In the genomic region with DNA sequence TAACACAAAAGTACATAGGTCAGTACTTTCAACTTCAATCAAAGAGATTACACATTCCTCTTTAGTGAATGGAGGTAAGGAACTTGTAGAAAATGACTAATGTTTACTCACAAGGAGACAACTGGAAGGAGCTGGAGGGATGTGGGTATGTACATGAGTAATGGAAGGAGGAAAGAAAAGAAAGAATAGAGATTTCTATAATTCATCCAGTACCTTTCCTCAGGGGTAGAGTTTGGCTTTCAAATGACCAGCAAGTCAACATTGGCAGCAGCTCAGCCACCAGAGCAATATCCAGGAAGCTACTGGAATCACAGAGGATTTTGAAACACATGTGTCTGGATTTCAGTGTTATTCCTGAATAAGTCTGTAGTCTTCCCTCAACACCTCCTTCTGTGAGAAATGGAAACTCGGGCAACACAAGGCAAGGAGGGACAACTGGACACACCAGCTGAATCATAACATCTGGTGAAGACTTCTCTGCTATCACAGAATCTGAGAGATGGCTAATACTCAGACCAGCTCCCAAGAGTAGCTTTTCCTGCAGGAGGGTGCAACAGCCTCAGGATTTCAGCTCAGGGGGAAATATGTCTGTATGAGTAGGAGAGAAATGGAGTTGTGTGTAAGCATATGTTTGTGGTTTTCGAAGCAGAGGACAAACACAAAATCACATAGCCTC, we compare ENCODE assay signal across 13 cellular contexts.
DNase-seq lines count a peak whose midpoint lies in the region; ATAC-seq and TF ChIP-seq lines count a peak whose summit lies in the region.
"Had no signal": no experiment of that assay in that cellular context is flagged by ENCODE, and none has a peak within 500 bp of the region (broad histone marks: within the 10 kb centered on the region; RNA-seq: fewer than 3 reads in every experiment).

No MANE protein-coding gene starts in this region.

- H3K27ac ChIP-seq in RWPE1 (peak overlapping the region; percentile 56; the same call in 1 of the 2 replicates), osteoblast (ENCODE audit: low read depth, low read length) (peak overlapping the region; percentile 63), esophagus muscularis mucosa (replicated peaks in 1 of 4) (peak overlapping the region in 1 of 4 donors; percentile 57)
- H3K27ac ChIP-seq: cardiac muscle cell, sigmoid colon had no signal

- H3K9me3 ChIP-seq in osteoblast (ENCODE audit: low read depth, low read length) (no peaks in the 10 kb centered on the region), T-helper 17 cell (ENCODE audit: control insufficient read depth, low read length, poor library complexity, severe bottlenecking) (no peaks in the 10 kb centered on the region), esophagus muscularis mucosa (no peaks in the 10 kb centered on the region)
- H3K9me3 ChIP-seq: sigmoid colon had no signal

- H3K27ac Mint-ChIP-seq in T-helper 17 cell = no peak overlapping the region
- H3K27ac Mint-ChIP-seq in natural killer cell treated with Interleukin-12 subunit alpha and Interleukin-12 subunit beta and Interleukin-15 and Interleukin-18, amount 100 ng/mL, for 72 hours = no peak overlapping the region
- H3K27ac Mint-ChIP-seq: CD8-positive, alpha-beta T cell had no signal

- H3K4me2 ChIP-seq in osteoblast (ENCODE audit: insufficient read depth, low read length) = peak overlapping the region; percentile 49

- H3K36me3 ChIP-seq in osteoblast (ENCODE audit: insufficient read depth, low read length) (no peaks in the 10 kb centered on the region), esophagus muscularis mucosa (no peaks in the 10 kb centered on the region)
- H3K36me3 ChIP-seq: cardiac muscle cell, sigmoid colon had no signal

- no peak for TF ChIP-seq EP300 in esophagus muscularis mucosa (IDR thresholded peaks at IDR 0.05)

- no peak for TF ChIP-seq CTCF in RWPE1 (conservative IDR thresholded peaks at IDR 0.05; ENCODE audit: low read depth)
- no peak for TF ChIP-seq CTCF in osteoblast (IDR thresholded peaks at IDR 0.05; ENCODE audit: extremely low read depth, low read depth, low read length)
- no peak for TF ChIP-seq CTCF in esophagus muscularis mucosa (IDR thresholded peaks at IDR 0.05)

- CTCF ChIA-PET in RWPE1 (lab: Yijun Ruan, JAX) = interaction anchor here (0.5 kb wide), 1 partner anchor 465 kb away, joined by 5 read pairs; no protein-coding TSS in a partner anchor

- H3K4me1 ChIP-seq in osteoblast (ENCODE audit: insufficient read depth, low read length) (peaks cover 18% of the 10 kb centered on the region), esophagus muscularis mucosa (peaks cover 0 to 22% (median 12%) of the 10 kb centered on the region in 4 donors)

- no peak for ATAC-seq in T-helper 17 cell
- ATAC-seq in natural killer cell treated with Interleukin-12 subunit alpha and Interleukin-12 subunit beta and Interleukin-15 and Interleukin-18, amount 100 ng/mL, for 72 hours = no peak
- ATAC-seq: CD8-positive, alpha-beta T cell had no signal

- H3K36me3 Mint-ChIP-seq in T-helper 17 cell (ENCODE audit: low read depth) = no peaks in the 10 kb centered on the region
- H3K36me3 Mint-ChIP-seq in natural killer cell treated with Interleukin-12 subunit alpha and Interleukin-12 subunit beta and Interleukin-15 and Interleukin-18, amount 100 ng/mL, for 72 hours = no peaks in the 10 kb centered on the region
- H3K36me3 Mint-ChIP-seq: CD8-positive, alpha-beta T cell had no signal

- H3K27me3 Mint-ChIP-seq in T-helper 17 cell = no peaks in the 10 kb centered on the region
- peaks cover 5 to 20% of the 10 kb centered on the region in 2 donors for H3K27me3 Mint-ChIP-seq in natural killer cell treated with Interleukin-12 subunit alpha and Interleukin-12 subunit beta and Interleukin-15 and Interleukin-18, amount 100 ng/mL, for 72 hours

- TF ChIP-seq POLR2A in esophagus muscularis mucosa (IDR thresholded peaks at IDR 0.05; ENCODE audit: low read depth) = no peak

- intact Hi-C loops in esophagus muscularis mucosa (cut with DNase I) = no loop called here

- H3K4me3 Mint-ChIP-seq in T-helper 17 cell = no peak overlapping the region
- H3K4me3 Mint-ChIP-seq in natural killer cell treated with Interleukin-12 subunit alpha and Interleukin-12 subunit beta and Interleukin-15 and Interleukin-18, amount 100 ng/mL, for 72 hours = no peak overlapping the region
- H3K4me3 Mint-ChIP-seq: CD8-positive, alpha-beta T cell had no signal

- peak overlapping the region; percentile 27 for H2AFZ ChIP-seq in osteoblast (ENCODE audit: low read length)

- DNase-seq in EH (ENCODE audit: low read depth) (peak; percentile 51), RWPE1 (ENCODE audit: low spot score) (peak; percentile 87), fibroblast of gingiva (ENCODE audit: low read depth) (peak; percentile 32), osteoblast (ENCODE audit: insufficient read length, low spot score, missing footprints) (peak; percentile 80), T-helper 17 cell (no peak), esophagus muscularis mucosa (ENCODE audit: extremely low spot score) (no peak), epidermal melanocyte (ENCODE audit: insufficient read length, low spot score) (no peak)
- no peak for DNase-seq in natural killer cell treated with Interleukin-12 subunit alpha and Interleukin-12 subunit beta and Interleukin-15 and Interleukin-18, amount 100 ng/mL, for 72 hours (ENCODE audit: low spot score)
- DNase-seq: activated CD8-positive, alpha-beta memory T cell treated with anti-CD3 and anti-CD28 coated beads, Interleukin-2, amount 50 U/mL, for 4 hours; CD8-positive, alpha-beta T cell; NCI-H345 had no signal

- H4K20me1 ChIP-seq in osteoblast (ENCODE audit: insufficient read depth, low read length) = no peaks in the 10 kb centered on the region

- no peaks in the 10 kb centered on the region for H3K4me1 Mint-ChIP-seq in T-helper 17 cell
- no peaks in the 10 kb centered on the region for H3K4me1 Mint-ChIP-seq in natural killer cell treated with Interleukin-12 subunit alpha and Interleukin-12 subunit beta and Interleukin-15 and Interleukin-18, amount 100 ng/mL, for 72 hours (ENCODE audit: low read depth in 2 of 2)

- H3K79me2 ChIP-seq in osteoblast (ENCODE audit: insufficient read depth, low read length) = no peaks in the 10 kb centered on the region

- no peaks in the 10 kb centered on the region for H3K9me3 Mint-ChIP-seq in natural killer cell treated with Interleukin-12 subunit alpha and Interleukin-12 subunit beta and Interleukin-15 and Interleukin-18, amount 100 ng/mL, for 72 hours
- H3K9me3 Mint-ChIP-seq: CD8-positive, alpha-beta T cell had no signal

- WGBS in esophagus muscularis mucosa = 86% methylated on average over 2 of the region's 2 CpGs

- H3K4me3 ChIP-seq in osteoblast (ENCODE audit: insufficient read depth, low read length) (no peak overlapping the region), esophagus muscularis mucosa (no peak overlapping the region)
- H3K4me3 ChIP-seq: cardiac muscle cell, sigmoid colon had no signal

- POLR2A ChIA-PET in RWPE1 (lab: Yijun Ruan, JAX; ENCODE audit: low non-redundant PET) = no interaction called here

- H3K27me3 ChIP-seq in osteoblast (ENCODE audit: insufficient read depth, low read length) = no peaks in the 10 kb centered on the region
- no peaks in the 10 kb centered on the region for H3K27me3 ChIP-seq in esophagus muscularis mucosa
- H3K27me3 ChIP-seq: cardiac muscle cell, sigmoid colon had no signal

Comparison
In these comparisons a context has a peak if more than half of its experiments do, and no peak if none do; other contexts are left out.
1. DNase-seq: peak in EH (single experiment), RWPE1 (single experiment), fibroblast of gingiva (single experiment) and osteoblast (single experiment); none in T-helper 17 cell (0 of 3), esophagus muscularis mucosa (single experiment), natural killer cell treated with Interleukin-12 subunit alpha and Interleukin-12 subunit beta and Interleukin-15 and Interleukin-18, amount 100 ng/mL, for 72 hours (single experiment) and epidermal melanocyte (single experiment).